8 cellular contexts compared by ENCODE assay signal in the genomic region with DNA sequence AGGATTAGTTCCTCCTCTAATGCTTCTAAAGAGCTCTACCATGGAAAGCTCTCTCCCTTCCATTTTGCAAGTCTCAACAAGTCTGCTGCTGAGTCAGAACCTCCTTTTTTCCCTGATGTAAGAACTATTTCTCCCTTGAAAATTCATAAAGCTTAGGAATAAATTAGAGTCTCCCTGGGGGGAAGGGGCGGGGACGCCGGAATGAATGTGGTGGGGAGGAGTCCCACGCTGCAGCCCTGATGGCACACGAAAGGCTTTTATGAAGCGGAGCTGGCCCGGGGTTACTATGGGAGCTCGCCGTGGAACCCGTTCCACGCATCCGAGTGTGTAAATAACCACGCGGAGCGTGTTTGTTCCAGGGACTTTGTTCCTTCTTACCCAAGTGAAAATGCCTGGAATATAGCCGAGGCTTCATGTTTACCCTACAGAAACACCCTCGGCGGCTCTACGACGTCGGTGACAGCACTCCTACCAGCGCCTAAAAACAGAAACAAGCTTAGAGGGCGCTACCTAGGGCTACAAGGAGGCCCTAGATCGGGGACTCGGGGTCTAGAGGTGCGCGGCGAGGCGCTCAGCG. TPM values are rescaled to one million over a fixed set of nuclear protein-coding genes. Genes with fewer than 3 reads are reported as not detected.
DNase-seq lines count a peak whose midpoint lies in the region; ATAC-seq, FAIRE-seq and TF ChIP-seq lines count a peak whose summit lies in the region.

No MANE protein-coding gene starts in this region.

- ATAC-seq in GM18508 (IDR thresholded peaks at IDR 0.05; ENCODE audit: insufficient read depth, unreplicated experiment) (peak; percentile 22), HG03025 (IDR thresholded peaks at IDR 0.05; ENCODE audit: low FRiP score, unreplicated experiment) (peak; percentile 17)

- no peaks in the 10 kb centered on the region for H3K9me1 ChIP-seq in endothelial cell of umbilical vein (replicated peaks; ENCODE audit: control insufficient read depth, extremely low read depth, insufficient read depth, low read length)

- peaks cover 28% of the 10 kb centered on the region for H3K79me2 ChIP-seq in endothelial cell of umbilical vein (ENCODE audit: control insufficient read depth, insufficient read depth, low read length)

- H3K4me3 ChIP-seq in A673 (ENCODE audit: low read depth, low read length, poor library complexity, severe bottlenecking): peak overlapping the region; percentile 88
- peak overlapping the region; percentile 77 to 85 (median 85) for H3K4me3 ChIP-seq in endothelial cell of umbilical vein (replicated peaks in 1 of 3; ENCODE audit: insufficient read depth in 1 of 3, low read depth in 1 of 3, low read length in 3 of 3)
- H3K4me3 ChIP-seq in mesodermal cell (ENCODE audit: extremely low read depth, insufficient read depth, low read length, poor library complexity, severe bottlenecking): peak overlapping the region; percentile 89

- no peaks in the 10 kb centered on the region for H4K20me1 ChIP-seq in endothelial cell of umbilical vein (replicated peaks; ENCODE audit: control insufficient read depth, extremely low read depth, insufficient read depth, low read length)

- H3K4me2 ChIP-seq in endothelial cell of umbilical vein (ENCODE audit: insufficient read depth, low read length): peak overlapping the region; percentile 95

- H3K27me3 ChIP-seq in A673 (replicated peaks; ENCODE audit: insufficient read depth, low read depth, low read length, poor library complexity): no peaks in the 10 kb centered on the region
- H3K27me3 ChIP-seq in endothelial cell of umbilical vein (ENCODE audit: control insufficient read depth in 2 of 2, insufficient read depth in 2 of 2, low read length in 2 of 2): no peaks in the 10 kb centered on the region

- H3K27ac ChIP-seq in A673 (ENCODE audit: low read depth, low read length, poor library complexity, severe bottlenecking) (peak overlapping the region; percentile 100), endothelial cell of umbilical vein (ENCODE audit: insufficient read depth, low read depth, low read length) (peak overlapping the region; percentile 97), mesodermal cell (ENCODE audit: low read depth, low read length, severe bottlenecking) (peak overlapping the region; percentile 91)

- peak; percentile 84 for FAIRE-seq in endothelial cell of umbilical vein (lab: Jason Lieb, UNC)

- H3K9me3 ChIP-seq in A673 (ENCODE audit: low read depth, low read length, poor library complexity, severe bottlenecking) (peaks cover 9% of the 10 kb centered on the region), endothelial cell of umbilical vein (replicated peaks; ENCODE audit: control insufficient read depth, insufficient read depth, low read length) (no peaks in the 10 kb centered on the region), mesodermal cell (ENCODE audit: control insufficient read depth, low read length) (peaks cover 5% of the 10 kb centered on the region)

- BruUV-seq in A673 (replicated peaks; lab: Mats Ljungman, UMichigan): no TSS peak
- BruUV-seq in endothelial cell of umbilical vein (replicated peaks; lab: Mats Ljungman, UMichigan): no TSS peak

- no peak for TF ChIP-seq CTCF in A673 (conservative IDR thresholded peaks at IDR 0.05; ENCODE audit: low read depth, low read length)
- TF ChIP-seq CTCF in endothelial cell of umbilical vein (IDR thresholded peaks at IDR 0.05; ENCODE audit: extremely low read depth in 1 of 2, insufficient read depth in 1 of 2, low read depth in 1 of 2, low read length in 2 of 2): no peak

- intact Hi-C loops in A673 (cut with micrococcal nuclease; ENCODE audit: unreplicated experiment) (loop anchor here (5.0 kb wide), 1 partner anchor 1344 kb away; no protein-coding TSS in a partner anchor), endothelial cell of umbilical vein (cut with micrococcal nuclease) (loop anchor here (5.0 to 10.0 kb wide), 5 partner anchors 231 to 1519 kb away; a partner anchor contains a TSS)

- DNase-seq in A673 (ENCODE audit: low spot score) (peak; percentile 98), NCI-H2196 treated with DMSO at 0.1 percent for 48 hours (lab: John Stamatoyannopoulos, UW; ENCODE audit: unreplicated experiment) (peak; percentile 1), endothelial cell of umbilical vein (ENCODE audit: low read depth, low spot score) (peak; percentile 87)
- DNase-seq in activated CD8-positive, alpha-beta memory T cell treated with anti-CD3 and anti-CD28 coated beads, Interleukin-2, amount 50 U/mL, for 24 hours (ENCODE audit: extremely low read depth): peak; percentile 7
- DNase-seq in stimulated activated CD8-positive, alpha-beta memory T cell treated with anti-CD3 and anti-CD28 coated beads, Interleukin-15, amount 100 ng/mL, for 48 hours (ENCODE audit: low read depth in 2 of 2): peak; percentile 26 to 32

- TF ChIP-seq POLR2A in endothelial cell of umbilical vein (IDR thresholded peaks at IDR 0.05; ENCODE audit: low read depth, low read length): peak; percentile 23

- dilution Hi-C loops in endothelial cell of umbilical vein (cut with MboI; ENCODE audit: extremely low pct_ligation_motif_present, low sequenced_read_pairs): no loop called here

- peaks cover 9% of the 10 kb centered on the region for H3K36me3 ChIP-seq in A673 (ENCODE audit: insufficient read depth, low read length, poor library complexity, severe bottlenecking)
- H3K36me3 ChIP-seq in endothelial cell of umbilical vein (ENCODE audit: control insufficient read depth in 2 of 2, extremely low read depth in 1 of 2, insufficient read depth in 2 of 2, low read length in 2 of 2): no peaks in the 10 kb centered on the region
- H3K36me3 ChIP-seq in mesodermal cell (ENCODE audit: control insufficient read depth, insufficient read depth, low read length): no peaks in the 10 kb centered on the region

- peak overlapping the region; percentile 96 for H3K9ac ChIP-seq in endothelial cell of umbilical vein (replicated peaks; ENCODE audit: extremely low read depth, insufficient read depth, low read length)

- peak overlapping the region; percentile 75 for H2AFZ ChIP-seq in endothelial cell of umbilical vein (ENCODE audit: low read depth, low read length)

- CTCF ChIA-PET in A673 (lab: Charles Lee) (interaction anchor here (0.7 kb wide), 1 partner anchor 1373 kb away, joined by 3 read pairs; no protein-coding TSS in a partner anchor), endothelial cell of umbilical vein (lab: Charles Lee) (interaction anchor here (0.9 to 2.1 kb wide), 7 partner anchors 9 to 1361 kb away, joined by 3 to 29 read pairs (median 3); no protein-coding TSS in a partner anchor)

- WGBS in mesodermal cell (ENCODE audit: insufficient coverage in 2 of 2), 2 experiments: 0 to 1% methylated on average over 26 to 30 of the region's 30 CpGs

- H3K4me1 ChIP-seq in A673 (ENCODE audit: insufficient read depth, low read length, poor library complexity, severe bottlenecking) (peaks cover 17% of the 10 kb centered on the region), endothelial cell of umbilical vein (ENCODE audit: control insufficient read depth, extremely low read depth, insufficient read depth, low read length) (peaks cover 13% of the 10 kb centered on the region), mesodermal cell (ENCODE audit: control insufficient read depth, insufficient read depth, low read length, poor library complexity, severe bottlenecking) (peaks cover 6% of the 10 kb centered on the region)

- POLR2A ChIA-PET in A673 (lab: Charles Lee; ENCODE audit: low non-redundant PET): interaction anchor here (0.6 to 1.2 kb wide), 8 partner anchors 22 to 469 kb away, joined by 3 to 6 read pairs (median 3); no protein-coding TSS in a partner anchor
- POLR2A ChIA-PET in endothelial cell of umbilical vein (lab: Charles Lee): interaction anchor here (0.6 to 0.7 kb wide), 2 partner anchors 71 to 1086 kb away, joined by 3 read pairs; no protein-coding TSS in a partner anchor

TF ChIP-seq in endothelial cell of umbilical vein, 7 proteins besides CTCF, POLR2A, EP300 and RAD21:
- no peak for TF ChIP-seq EZH2 (IDR thresholded peaks at IDR 0.05; ENCODE audit: borderline replicate concordance, low read depth, low read length, severe bottlenecking)
- TF ChIP-seq FOS (IDR thresholded peaks at IDR 0.05; ENCODE audit: borderline replicate concordance, insufficient read depth, low read length): no peak
- no peak for TF ChIP-seq JUN (IDR thresholded peaks at IDR 0.05; ENCODE audit: borderline replicate concordance, insufficient read depth, insufficient read length, low read depth)
- TF ChIP-seq POLR2AphosphoS5 (IDR thresholded peaks at IDR 0.05; ENCODE audit: insufficient read depth, low read depth, low read length): no peak
- TF ChIP-seq GATA2 (IDR thresholded peaks at IDR 0.05; ENCODE audit: insufficient read depth, insufficient read length, low read depth, low read length): no peak
- TF ChIP-seq MYC (IDR thresholded peaks at IDR 0.05; ENCODE audit: low read depth, low read length): no peak
- TF ChIP-seq, protein P1, sequence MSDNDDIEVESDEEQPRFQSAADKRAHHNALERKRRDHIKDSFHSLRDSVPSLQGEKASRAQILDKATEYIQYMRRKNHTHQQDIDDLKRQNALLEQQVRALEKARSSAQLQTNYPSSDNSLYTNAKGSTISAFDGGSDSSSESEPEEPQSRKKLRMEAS (IDR thresholded peaks at IDR 0.05; ENCODE audit: insufficient read depth, insufficient read length): no peak

RNA-seq across cellular contexts. Expression of a gene that starts 0.9 kb away (rescaled TPM):
- 75.5 and 80.1 TPM in 2 replicates for total RNA-seq in A673 (2021)
- 11.7 and 14.8 TPM in 2 replicates for total RNA-seq in endothelial cell of umbilical vein
- polyA plus RNA-seq in endothelial cell of umbilical vein: 1.8 and 2.8 TPM in 2 replicates
- 2.9 and 3.2 TPM in 2 replicates for polyA plus RNA-seq in endothelial cell of umbilical vein (2011; cell fraction: cytosol; rRNA removed)
- 10.3 and 10.5 TPM in 2 replicates for polyA plus RNA-seq in endothelial cell of umbilical vein (2011; cell fraction: nucleus; rRNA removed)
- 6.8 and 7.2 TPM in 2 replicates for polyA plus RNA-seq in endothelial cell of umbilical vein (2012)
- polyA minus RNA-seq in endothelial cell of umbilical vein: 7.6 and 8.5 TPM in 2 replicates
- polyA minus RNA-seq in endothelial cell of umbilical vein (2011; cell fraction: cytosol; rRNA and poly(A)+ RNA removed): 3.6 TPM
- polyA minus RNA-seq in endothelial cell of umbilical vein (2011; cell fraction: nucleus; rRNA and poly(A)+ RNA removed): 10.7 and 12.6 TPM in 2 replicates
- polyA plus RNA-seq in mesodermal cell (2013, experiment 1 of 2): 5.6 TPM
- polyA plus RNA-seq in mesodermal cell (2013, experiment 2 of 2): 4.5 TPM

Comparison
In these comparisons a context has a peak if more than half of its experiments do, and no peak if none do; other contexts are left out.
1. Peak in every context shown above with its lines: DNase-seq, ATAC-seq, H3K4me3 ChIP-seq and H3K27ac ChIP-seq.
2. DNase-seq: peak in every context shown above with its lines; median percentile 98 in A673; 87 in endothelial cell of umbilical vein; 29 in stimulated activated CD8-positive, alpha-beta memory T cell treated with anti-CD3 and anti-CD28 coated beads, Interleukin-15, amount 100 ng/mL, for 48 hours; 7 in activated CD8-positive, alpha-beta memory T cell treated with anti-CD3 and anti-CD28 coated beads, Interleukin-2, amount 50 U/mL, for 24 hours; 1 in NCI-H2196 treated with DMSO at 0.1 percent for 48 hours.